In the genomic region with DNA sequence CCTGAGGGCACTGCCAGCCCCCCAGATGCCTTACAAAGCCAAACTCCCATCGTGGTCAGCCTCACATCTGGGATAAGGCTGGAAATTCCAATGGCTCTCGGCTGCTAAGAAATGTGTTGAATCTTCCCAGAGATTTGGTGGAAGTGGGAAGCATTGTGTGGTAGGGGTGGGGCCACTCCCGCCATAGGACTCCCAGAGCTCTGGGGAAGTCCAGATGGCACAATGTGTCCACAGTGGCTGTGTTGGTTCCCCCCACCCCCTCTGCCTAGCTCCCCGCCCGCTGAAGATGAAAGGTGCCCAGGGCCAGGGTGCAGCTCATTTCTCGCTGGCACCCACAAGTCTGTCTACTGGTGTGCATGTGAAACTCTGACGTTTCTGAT, we compare ENCODE assay signal across 16 cellular contexts.
DNase-seq lines count a peak whose midpoint lies in the region; ATAC-seq and TF ChIP-seq lines count a peak whose summit lies in the region.
"Had no signal": no experiment of that assay in that cellular context is flagged by ENCODE, and none has a peak within 500 bp of the region (broad histone marks: within the 10 kb centered on the region; RNA-seq: fewer than 3 reads in every experiment).

No MANE protein-coding gene starts in this region.

- no peak overlapping the region for H2AFZ ChIP-seq in mammary epithelial cell (ENCODE audit: low read depth, low read length)
- H2AFZ ChIP-seq in neural progenitor cell (replicated peaks): no peak overlapping the region

- CTCF ChIA-PET in MCF 10A (lab: Yijun Ruan, JAX) (interaction anchor here (1.5 to 1.9 kb wide), 2 partner anchors 47 to 103 kb away, joined by 3 to 6 read pairs; no protein-coding TSS in a partner anchor), mammary epithelial cell (lab: Charles Lee; ENCODE audit: low non-redundant PET) (no interaction called here)

- H3K36me3 Mint-ChIP-seq in MCF 10A (ENCODE audit: insufficient read depth, unreplicated experiment) (no peaks in the 10 kb centered on the region), neural progenitor cell (peaks cover 3% of the 10 kb centered on the region)
- H3K36me3 Mint-ChIP-seq: IgD-negative memory B cell had no signal

- no peak overlapping the region for H3K4me3 ChIP-seq in mammary epithelial cell (replicated peaks in 1 of 3; ENCODE audit: insufficient read depth in 1 of 3, low read depth in 2 of 3, low read length in 3 of 3)
- H3K4me3 ChIP-seq in gastroesophageal sphincter: no peak overlapping the region
- no peak overlapping the region for H3K4me3 ChIP-seq in neural progenitor cell
- H3K4me3 ChIP-seq in transverse colon: no peak overlapping the region
- H3K4me3 ChIP-seq: ascending aorta had no signal

- H3K79me2 ChIP-seq in mammary epithelial cell (ENCODE audit: insufficient read depth, low read length): no peaks in the 10 kb centered on the region
- H3K79me2 ChIP-seq in neural progenitor cell (ENCODE audit: low read depth): no peaks in the 10 kb centered on the region

- POLR2A ChIA-PET in MCF 10A (lab: Yijun Ruan, JAX): interaction anchor here (0.8 to 1.1 kb wide), 2 partner anchors 10 to 24 kb away, joined by 3 to 4 read pairs; no protein-coding TSS in a partner anchor

- H3K4me2 ChIP-seq in mammary epithelial cell (ENCODE audit: insufficient read depth, low read depth, low read length): no peak overlapping the region
- no peak overlapping the region for H3K4me2 ChIP-seq in neural progenitor cell

- H3K27me3 Mint-ChIP-seq in MCF 10A (ENCODE audit: insufficient read depth, unreplicated experiment): no peaks in the 10 kb centered on the region
- peaks cover 15% of the 10 kb centered on the region for H3K27me3 Mint-ChIP-seq in neural progenitor cell (ENCODE audit: insufficient read depth, low read depth)
- H3K27me3 Mint-ChIP-seq: IgD-negative memory B cell, type B pancreatic cell had no signal

- intact Hi-C loops in MCF 10A (cut with micrococcal nuclease): no loop called here
- intact Hi-C loops in mammary epithelial cell (cut with micrococcal nuclease): no loop called here
- intact Hi-C loops in transverse colon (cut with DNase I; ENCODE audit: low total_unique reads): no loop called here

- TF ChIP-seq EP300 in gastroesophageal sphincter (IDR thresholded peaks at IDR 0.05) (no peak), transverse colon (IDR thresholded peaks at IDR 0.05; ENCODE audit: low read depth) (no peak)

- H3K9me3 Mint-ChIP-seq in MCF 10A (ENCODE audit: unreplicated experiment) (peaks cover 6% of the 10 kb centered on the region), neural progenitor cell (peaks cover 8% of the 10 kb centered on the region)

- TF ChIP-seq POLR2A in gastroesophageal sphincter (IDR thresholded peaks at IDR 0.05) (no peak), transverse colon (IDR thresholded peaks at IDR 0.05) (no peak)

- no peak overlapping the region for H3K9ac ChIP-seq in mammary epithelial cell (ENCODE audit: insufficient read depth, low read length)
- H3K9ac ChIP-seq in neural progenitor cell: no peak overlapping the region

- H3K4me1 ChIP-seq in mammary epithelial cell (ENCODE audit: insufficient read depth, low read length) (peaks cover 7% of the 10 kb centered on the region), gastroesophageal sphincter (peaks cover 0 to 35% (median 21%) of the 10 kb centered on the region in 3 donors), neural progenitor cell (peaks cover 5% of the 10 kb centered on the region), transverse colon (peaks cover 9 to 46% (median 24%) of the 10 kb centered on the region in 4 donors)

- H3K4me1 Mint-ChIP-seq in MCF 10A (ENCODE audit: insufficient read depth, unreplicated experiment) (peaks cover 34% of the 10 kb centered on the region), neural progenitor cell (peaks cover 26% of the 10 kb centered on the region)

- H3K27me3 ChIP-seq in mammary epithelial cell (ENCODE audit: insufficient read depth, low read length) (no peaks in the 10 kb centered on the region), gastroesophageal sphincter (no peaks in the 10 kb centered on the region), neural progenitor cell (no peaks in the 10 kb centered on the region), transverse colon (no peaks in the 10 kb centered on the region)
- H3K27me3 ChIP-seq: ascending aorta had no signal

- no peaks in the 10 kb centered on the region for H4K20me1 ChIP-seq in mammary epithelial cell (ENCODE audit: insufficient read depth, low read length)
- no peaks in the 10 kb centered on the region for H4K20me1 ChIP-seq in neural progenitor cell (ENCODE audit: low read depth)

- no peak for TF ChIP-seq CTCF in MCF 10A (IDR thresholded peaks at IDR 0.05; ENCODE audit: unreplicated experiment)
- TF ChIP-seq CTCF in mammary epithelial cell (conservative IDR thresholded peaks at IDR 0.05 in 1 of 2, IDR thresholded peaks at IDR 0.05 in 1 of 2; ENCODE audit: extremely low read depth in 1 of 2, insufficient read depth in 1 of 2, low read depth in 1 of 2, low read length in 2 of 2): no peak
- TF ChIP-seq CTCF in gastroesophageal sphincter (IDR thresholded peaks at IDR 0.05): no peak
- no peak for TF ChIP-seq CTCF in neural progenitor cell (IDR thresholded peaks at IDR 0.05)
- no peak for TF ChIP-seq CTCF in transverse colon (IDR thresholded peaks at IDR 0.05)

- peak; percentile 57 for ATAC-seq in gastroesophageal sphincter
- no peak for ATAC-seq in HG03521 (IDR thresholded peaks at IDR 0.05; ENCODE audit: unreplicated experiment)
- no peak for ATAC-seq in HG03469 (IDR thresholded peaks at IDR 0.05; ENCODE audit: unreplicated experiment)

- H3K27ac Mint-ChIP-seq in MCF 10A (ENCODE audit: low read depth, unreplicated experiment): peak overlapping the region; percentile 89
- H3K27ac Mint-ChIP-seq in neural progenitor cell: peak overlapping the region; percentile 14

- H3K27ac ChIP-seq in mammary epithelial cell (ENCODE audit: insufficient read depth, low read depth, low read length) (no peak overlapping the region), gastroesophageal sphincter (peak overlapping the region in 3 of 4 donors; percentile 45 to 77 (median 71)), neural progenitor cell (no peak overlapping the region), transverse colon (peak overlapping the region; percentile 20 to 54 (median 44))
- H3K27ac ChIP-seq: ascending aorta had no signal

- dilution Hi-C loops in mammary epithelial cell (cut with HindIII; ENCODE audit: low sequenced_read_pairs): loop anchor here (10.0 kb wide), 1 partner anchor 192 kb away; no protein-coding TSS in a partner anchor

- BruUV-seq in MCF 10A (replicated peaks; lab: Mats Ljungman, UMichigan): no TSS peak
- no TSS peak for BruUV-seq in mammary epithelial cell (replicated peaks; lab: Mats Ljungman, UMichigan)

- peaks cover 7% of the 10 kb centered on the region for H3F3A ChIP-seq in neural progenitor cell (ENCODE audit: low read depth)

- DNase-seq in MCF 10A (ENCODE audit: unreplicated experiment) (peak; percentile 29), mammary epithelial cell (no peak), neural progenitor cell (ENCODE audit: low spot score) (no peak), transverse colon (peak; percentile 43), Kasumi-1 (lab: John Stamatoyannopoulos, UW) (no peak)
- DNase-seq: 8988T; activated CD8-positive, alpha-beta memory T cell treated with anti-CD3 and anti-CD28 coated beads for 24 hours; mesenchymal stem cell; NCI-H1105 treated with DMSO at 0.1 percent for 48 hours; stimulated activated CD4-positive, alpha-beta T cell treated with anti-CD3 and anti-CD28 coated beads, Interleukin-12 subunit alpha, Interleukin-12 subunit beta, amount 100 ng/mL, for 4 hours had no signal

- in situ Hi-C loops in mammary epithelial cell (cut with MboI; ENCODE audit: low sequenced_read_pairs in 2 of 2): loop anchor here in 1 of 2 donors (5.0 kb wide), 1 partner anchor 200 kb away; a partner anchor contains a TSS
- in situ Hi-C loops in transverse colon (cut with MboI; ENCODE audit: low pct_ligation_motif_present in 1 of 4, low pct_unique_long_range_greater_than_20kb in 1 of 4, low sequenced_read_pairs in 3 of 4): loop anchor here in 1 of 4 donors (10.0 kb wide), 1 partner anchor 198 kb away; a partner anchor contains a TSS

- WGBS in mammary epithelial cell (ENCODE audit: low coverage, missing lambda C conversion rate): no CpG with 5 or more reads among the region's 7 CpGs
- WGBS in gastroesophageal sphincter (ENCODE audit: low coverage in 1 of 2), 2 donors: 83% methylated on average over 1 of the region's 7 CpGs; no CpG with 5 or more reads in 1 of the 2 donors
- WGBS in transverse colon (ENCODE audit: low coverage in 1 of 2), 2 donors: 51% methylated on average over 6 of the region's 7 CpGs; no CpG with 5 or more reads in 1 of the 2 donors

- H3K9me3 ChIP-seq in mammary epithelial cell (replicated peaks; ENCODE audit: insufficient read depth, low read length) (no peaks in the 10 kb centered on the region), gastroesophageal sphincter (peaks cover 0 to 3% (median 0%) of the 10 kb centered on the region in 3 donors), neural progenitor cell (ENCODE audit: low read depth) (no peaks in the 10 kb centered on the region), transverse colon (no peaks in the 10 kb centered on the region)

- H3K36me3 ChIP-seq in mammary epithelial cell (ENCODE audit: insufficient read depth, low read length) (peaks cover 4% of the 10 kb centered on the region), gastroesophageal sphincter (no peaks in the 10 kb centered on the region), neural progenitor cell (no peaks in the 10 kb centered on the region), transverse colon (no peaks in the 10 kb centered on the region)
- H3K36me3 ChIP-seq: ascending aorta had no signal

- no peak overlapping the region for H3K4me3 Mint-ChIP-seq in MCF 10A (ENCODE audit: unreplicated experiment)
- no peak overlapping the region for H3K4me3 Mint-ChIP-seq in neural progenitor cell
- H3K4me3 Mint-ChIP-seq: IgD-negative memory B cell, type B pancreatic cell had no signal

Comparison
In these comparisons a context has a peak if more than half of its experiments do, and no peak if none do; other contexts are left out.
1. DNase-seq: peak in MCF 10A (single experiment) and transverse colon (single experiment); none in mammary epithelial cell (single experiment), neural progenitor cell (single experiment) and Kasumi-1 (0 of 2).
2. H3K27ac ChIP-seq: peak in gastroesophageal sphincter (3 of 4) and transverse colon (4 of 4); none in mammary epithelial cell (single experiment) and neural progenitor cell (single experiment).